ENCODE assay signal across 14 cellular contexts in the genomic region with DNA sequence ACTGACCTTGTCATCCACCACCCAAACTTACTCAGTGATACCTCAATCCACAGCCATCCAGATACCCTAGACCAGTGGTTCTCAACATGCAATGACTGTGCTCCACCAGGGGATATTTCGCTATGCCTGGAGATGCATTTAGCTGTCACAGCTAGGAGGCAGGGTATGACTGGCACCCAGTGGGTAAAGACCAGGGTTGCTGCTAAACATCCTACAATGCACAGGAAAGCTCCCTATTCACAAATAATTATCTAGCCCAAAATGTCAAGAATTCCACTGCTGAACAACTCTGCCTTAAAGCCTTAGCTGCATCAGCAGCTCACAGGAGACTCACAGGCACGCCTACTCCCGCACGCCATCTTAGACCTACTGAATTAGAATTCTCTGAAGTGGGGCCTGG.
"Had no signal": no experiment of that assay in that cellular context is flagged by ENCODE, and none has a peak within 500 bp of the region (broad histone marks: within the 10 kb centered on the region; RNA-seq: fewer than 3 reads in every experiment).

No MANE protein-coding gene starts in this region.

- H3K4me3 Mint-ChIP-seq: naive thymus-derived CD4-positive, alpha-beta T cell; T-helper 2 cell treated with Interferon-gamma antibody and Interleukin-4, amounts not matched to agents 5 μg/mL and 100 μg/mL, for 36 hours had no signal

- DNase-seq: activated CD4-positive, alpha-beta T cell treated with anti-CD3 and anti-CD28 coated beads, Interleukin-2, amount 50 U/mL, for 4 hours; activated CD4-positive, CD25-positive, alpha-beta regulatory T cell treated with anti-CD3 and anti-CD28 coated beads, Interleukin-2, amount 50 U/mL, for 72 hours; activated T-cell treated with anti-CD3 and anti-CD28 coated beads, Interleukin-2, amount 50 U/mL, for 1 hour; brain microvascular endothelial cell; cerebellar nuclear complex; dermis blood vessel endothelial cell; gastrocnemius medialis; naive thymus-derived CD4-positive, alpha-beta T cell; transverse colon had no signal

- H3K4me1 Mint-ChIP-seq: naive thymus-derived CD4-positive, alpha-beta T cell had no signal

- H3K27ac ChIP-seq: brain microvascular endothelial cell, gastrocnemius medialis, neutrophil, right atrium auricular region, skin epidermis, transverse colon had no signal

- ATAC-seq: activated naive CD4-positive, alpha-beta T cell treated with anti-CD3 and anti-CD28 coated beads, Interleukin-2, amount 50 U/mL, for 72 hours; gastrocnemius medialis; naive thymus-derived CD4-positive, alpha-beta T cell had no signal

- H3K9me3 ChIP-seq: gastrocnemius medialis, neutrophil, right atrium auricular region, transverse colon had no signal

- H3K27me3 ChIP-seq: brain microvascular endothelial cell, gastrocnemius medialis, neutrophil, right atrium auricular region, transverse colon had no signal

- H3K27ac Mint-ChIP-seq: activated naive CD4-positive, alpha-beta T cell treated with anti-CD3 and anti-CD28 coated beads, Interleukin-2, amount 50 U/mL, for 72 hours; naive thymus-derived CD4-positive, alpha-beta T cell; T-helper 2 cell treated with Interferon-gamma antibody and Interleukin-4, amounts not matched to agents 5 μg/mL and 100 μg/mL, for 36 hours had no signal

- H3K36me3 ChIP-seq: brain microvascular endothelial cell, gastrocnemius medialis, neutrophil, right atrium auricular region, transverse colon had no signal

- H3K4me3 ChIP-seq: gastrocnemius medialis, right atrium auricular region, skin epidermis, transverse colon had no signal

- H3K36me3 Mint-ChIP-seq: activated naive CD4-positive, alpha-beta T cell treated with anti-CD3 and anti-CD28 coated beads, Interleukin-2, amount 50 U/mL, for 72 hours; naive thymus-derived CD4-positive, alpha-beta T cell had no signal

- H3K4me1 ChIP-seq: gastrocnemius medialis, right atrium auricular region, transverse colon had no signal
